ENCODE assay signal across 27 cellular contexts in the genomic region with DNA sequence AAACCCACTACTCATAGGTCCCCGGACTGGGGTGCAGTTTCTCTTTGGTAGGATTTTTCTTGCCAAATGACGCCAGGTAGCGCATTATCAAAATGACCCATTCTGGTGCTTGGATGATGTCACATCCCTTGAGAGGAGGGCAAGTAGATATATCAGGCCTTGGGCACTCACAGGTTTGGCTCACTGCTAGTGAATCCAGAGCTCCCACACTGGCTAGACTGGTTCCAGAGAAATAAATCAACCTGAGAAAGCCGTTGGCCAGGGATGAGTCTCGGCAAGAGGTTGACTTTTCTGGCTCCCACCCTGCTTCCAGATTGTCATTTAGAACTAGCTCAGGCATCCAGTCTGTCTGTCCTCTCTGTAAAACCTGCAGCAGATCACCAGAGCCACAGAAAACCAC.
"Had no signal": no experiment of that assay in that cellular context is flagged by ENCODE, and none has a peak within 500 bp of the region (broad histone marks: within the 10 kb centered on the region; RNA-seq: fewer than 3 reads in every experiment).

No MANE protein-coding gene starts in this region.

- ATAC-seq: natural killer cell; right cardiac atrium; sciatic nerve; stimulated activated effector memory CD8-positive, alpha-beta T cell treated with anti-CD3 and anti-CD28 coated beads, Interleukin-12 subunit alpha, Interleukin-12 subunit beta, amount 100 ng/mL, for 72 hours; upper lobe of right lung had no signal

- H3K27me3 Mint-ChIP-seq: progenitor cell of endocrine pancreas; stimulated activated naive CD8-positive, alpha-beta T cell treated with anti-CD3 and anti-CD28 coated beads, Interleukin-15, Interleukin-2, amounts not matched to agents 100 ng/mL and 50 ng/mL, for 24 hours had no signal

- H3K4me1 Mint-ChIP-seq: naive B cell; natural killer cell; nephron progenitor cell; neural progenitor cell; stimulated activated effector memory CD8-positive, alpha-beta T cell treated with anti-CD3 and anti-CD28 coated beads, Interleukin-12 subunit alpha, Interleukin-12 subunit beta, amount 100 ng/mL, for 72 hours had no signal

- H3K36me3 ChIP-seq: left ventricle myocardium inferior, neural progenitor cell, neutrophil, ovary, spleen, suprapubic skin, thoracic aorta, tibial artery, upper lobe of right lung had no signal

- H3K9me3 ChIP-seq: neutrophil, ovary, spleen, suprapubic skin, thoracic aorta, tibial artery, upper lobe of right lung had no signal

- FAIRE-seq: small intestine, urothelium cell line had no signal

- H3K27me3 ChIP-seq: neural progenitor cell, neutrophil, ovary, spleen, suprapubic skin, tibial artery, upper lobe of right lung had no signal

- H3K4me2 ChIP-seq: neural progenitor cell had no signal

- H3K4me3 ChIP-seq: left ventricle myocardium inferior, lung, neural progenitor cell, ovary, spleen, suprapubic skin, thoracic aorta, tibial artery, upper lobe of right lung had no signal

- DNase-seq: hippocampal formation; left ventricle myocardium inferior; mesendoderm; naive B cell; natural killer cell; nephron progenitor cell; ovary; retina; right cardiac atrium; small intestine; spleen; stimulated activated CD4-positive, alpha-beta T cell treated with anti-CD3 and anti-CD28 coated beads, Interleukin-4, amount 100 ng/mL, for 24 hours; stimulated activated naive CD4-positive, alpha-beta T cell; tibial artery; trophoblast cell; upper lobe of right lung had no signal

- H3K4me3 Mint-ChIP-seq: mesothelial cell of epicardium; naive B cell; natural killer cell; nephron progenitor cell; neural progenitor cell; stimulated activated effector memory CD8-positive, alpha-beta T cell treated with anti-CD3 and anti-CD28 coated beads, Interleukin-12 subunit alpha, Interleukin-12 subunit beta, amount 100 ng/mL, for 72 hours; stimulated activated naive CD8-positive, alpha-beta T cell treated with anti-CD3 and anti-CD28 coated beads, Interleukin-15, Interleukin-2, amounts not matched to agents 100 ng/mL and 50 ng/mL, for 24 hours had no signal

- H3K36me3 Mint-ChIP-seq: mesothelial cell of epicardium; naive B cell; natural killer cell; neural progenitor cell; stimulated activated effector memory CD8-positive, alpha-beta T cell treated with anti-CD3 and anti-CD28 coated beads, Interleukin-12 subunit alpha, Interleukin-12 subunit beta, amount 100 ng/mL, for 72 hours had no signal

- H3K9me3 Mint-ChIP-seq: mesothelial cell of epicardium; naive B cell; natural killer cell; nephron progenitor cell; neural progenitor cell; stimulated activated effector memory CD8-positive, alpha-beta T cell treated with anti-CD3 and anti-CD28 coated beads, Interleukin-12 subunit alpha, Interleukin-12 subunit beta, amount 100 ng/mL, for 72 hours; stimulated activated naive CD8-positive, alpha-beta T cell treated with anti-CD3 and anti-CD28 coated beads, Interleukin-15, Interleukin-2, amounts not matched to agents 100 ng/mL and 50 ng/mL, for 24 hours had no signal

- H3K9ac ChIP-seq: neural progenitor cell had no signal

- H3K27ac ChIP-seq: left ventricle myocardium inferior, neural progenitor cell, neutrophil, ovary, spleen, suprapubic skin, thoracic aorta, tibial artery, upper lobe of right lung had no signal

- H3K27ac Mint-ChIP-seq: mesothelial cell of epicardium; naive B cell; natural killer cell; nephron progenitor cell; neural progenitor cell; progenitor cell of endocrine pancreas; stimulated activated effector memory CD8-positive, alpha-beta T cell treated with anti-CD3 and anti-CD28 coated beads, Interleukin-12 subunit alpha, Interleukin-12 subunit beta, amount 100 ng/mL, for 72 hours; stimulated activated naive CD8-positive, alpha-beta T cell treated with anti-CD3 and anti-CD28 coated beads, Interleukin-15, Interleukin-2, amounts not matched to agents 100 ng/mL and 50 ng/mL, for 24 hours had no signal

- H3K4me1 ChIP-seq: left ventricle myocardium inferior, neural progenitor cell, spleen, tibial artery, upper lobe of right lung had no signal

- H2AFZ ChIP-seq: neural progenitor cell had no signal
